In the genomic region with DNA sequence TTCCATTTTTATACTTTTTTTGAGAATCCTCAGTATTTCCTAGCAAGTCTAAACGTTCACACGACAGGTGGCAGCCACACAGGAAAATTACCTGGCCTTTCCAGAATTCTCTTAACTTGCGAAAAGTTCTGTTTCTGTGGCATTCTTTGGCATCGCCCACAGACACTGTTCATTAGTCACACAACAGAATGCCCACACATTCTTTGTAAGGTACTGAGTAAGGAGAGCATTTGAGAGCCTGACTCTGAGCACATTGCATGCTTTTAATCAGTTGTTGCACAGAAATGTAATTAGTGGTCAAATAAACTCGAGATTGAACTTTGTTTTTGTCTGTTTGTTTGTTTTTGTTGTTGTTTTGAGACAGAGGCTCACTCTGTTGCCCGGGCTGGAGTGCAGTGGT, we compare ENCODE assay signal across 26 cellular contexts. TPM values are rescaled to one million over a fixed set of nuclear protein-coding genes. Genes with fewer than 3 reads are reported as not detected.
DNase-seq lines count a peak whose midpoint lies in the region; ATAC-seq and FAIRE-seq lines count a peak whose summit lies in the region.
"Had no signal": no experiment of that assay in that cellular context is flagged by ENCODE, and none has a peak within 500 bp of the region (broad histone marks: within the 10 kb centered on the region; RNA-seq: fewer than 3 reads in every experiment).

No MANE protein-coding gene starts in this region.

- DNase-seq in M059J (ENCODE audit: low read depth) (peak; percentile 82), amniotic epithelial cell (ENCODE audit: low read depth) (peak; percentile 36), glomerular visceral epithelial cell (ENCODE audit: extremely low spot score) (peak; percentile 44), urothelium cell line (ENCODE audit: low spot score) (peak; percentile 49)
- DNase-seq in activated T-cell treated with anti-CD3 and anti-CD28 coated beads, Interleukin-2, amount 50 U/mL, for 24 hours, result no peak
- no peak for DNase-seq in activated CD8-positive, alpha-beta memory T cell treated with anti-CD3 and anti-CD28 coated beads, Interleukin-2, amount 50 U/mL, for 48 hours
- DNase-seq: activated gamma-delta T cell treated with Interleukin-2 at 50 U/mL for 16 hours; CD4-positive, CD25-positive, alpha-beta regulatory T cell; DND-41; heart right ventricle; Karpas-422; left colon; NCI-H1694; NCI-H526; NK-92 treated with Interleukin-12 subunit alpha and Interleukin-12 subunit beta, amount 100 ng/mL, for 24 hours; Peyer's patch; right lobe of liver; stimulated activated naive CD4-positive, alpha-beta T cell; uterus had no signal

- no peak for ATAC-seq in HG03045 (IDR thresholded peaks at IDR 0.05; ENCODE audit: unreplicated experiment)
- ATAC-seq: GM12878, heart right ventricle, left colon, right lobe of liver had no signal

- H3K27ac Mint-ChIP-seq in activated T-cell treated with anti-CD3 and anti-CD28 coated beads, Interleukin-2, amount 50 U/mL, for 24 hours, result no peak overlapping the region
- H3K27ac Mint-ChIP-seq: brain; CD4-positive, CD25-positive, alpha-beta regulatory T cell; T-helper 1 cell treated with Interleukin-12 subunit alpha and Interleukin-12 subunit beta and Interleukin-4 antibody, amounts not matched to agents 30 μg/mL and 1 μg/mL, for 36 hours had no signal

- peaks cover 3% of the 10 kb centered on the region for H3K27me3 Mint-ChIP-seq in activated T-cell treated with anti-CD3 and anti-CD28 coated beads, Interleukin-2, amount 50 U/mL, for 24 hours

- H3K4me1 Mint-ChIP-seq in activated T-cell treated with anti-CD3 and anti-CD28 coated beads, Interleukin-2, amount 50 U/mL, for 24 hours (ENCODE audit: low read depth), result peaks cover 7% of the 10 kb centered on the region
- H3K4me1 Mint-ChIP-seq: CD4-positive, CD25-positive, alpha-beta regulatory T cell had no signal

- FAIRE-seq in urothelium cell line (lab: Jason Lieb, UNC), result no peak
- FAIRE-seq: GM12878 had no signal

- H3K9me3 Mint-ChIP-seq in activated T-cell treated with anti-CD3 and anti-CD28 coated beads, Interleukin-2, amount 50 U/mL, for 24 hours, result no peaks in the 10 kb centered on the region
- H3K9me3 Mint-ChIP-seq: T-helper 1 cell treated with Interleukin-12 subunit alpha and Interleukin-12 subunit beta and Interleukin-4 antibody, amounts not matched to agents 30 μg/mL and 1 μg/mL, for 36 hours had no signal

- H3K36me3 Mint-ChIP-seq in activated T-cell treated with anti-CD3 and anti-CD28 coated beads, Interleukin-2, amount 50 U/mL, for 24 hours (ENCODE audit: low read depth), result no peaks in the 10 kb centered on the region
- H3K36me3 Mint-ChIP-seq: brain; CD4-positive, CD25-positive, alpha-beta regulatory T cell had no signal

- no peak overlapping the region for H3K4me3 Mint-ChIP-seq in activated T-cell treated with anti-CD3 and anti-CD28 coated beads, Interleukin-2, amount 50 U/mL, for 24 hours
- H3K4me3 Mint-ChIP-seq: brain; CD4-positive, CD25-positive, alpha-beta regulatory T cell; neural crest cell; T-helper 1 cell treated with Interleukin-12 subunit alpha and Interleukin-12 subunit beta and Interleukin-4 antibody, amounts not matched to agents 30 μg/mL and 1 μg/mL, for 36 hours had no signal

RNA-seq across cellular contexts. Expression of gene LMNTD1, which starts 52.4 kb away (rescaled TPM):
- total RNA-seq in M059J (2014; rRNA removed; shearing (Covaris generic)), result 0.32 and 2.2 TPM in 2 replicates
- total RNA-seq: CD4-positive, CD25-positive, alpha-beta regulatory T cell; chondrocyte; fibroblast of villous mesenchyme; GM12878; heart right ventricle; left colon; neural crest cell; Peyer's patch; right lobe of liver had no signal

Comparison
In these comparisons a context has a peak if more than half of its experiments do, and no peak if none do; other contexts are left out.
1. DNase-seq: peak in M059J (single experiment), amniotic epithelial cell (single experiment), glomerular visceral epithelial cell (single experiment) and urothelium cell line (single experiment); none in activated T-cell treated with anti-CD3 and anti-CD28 coated beads, Interleukin-2, amount 50 U/mL, for 24 hours (single experiment) and activated CD8-positive, alpha-beta memory T cell treated with anti-CD3 and anti-CD28 coated beads, Interleukin-2, amount 50 U/mL, for 48 hours (single experiment).